In the genomic region with DNA sequence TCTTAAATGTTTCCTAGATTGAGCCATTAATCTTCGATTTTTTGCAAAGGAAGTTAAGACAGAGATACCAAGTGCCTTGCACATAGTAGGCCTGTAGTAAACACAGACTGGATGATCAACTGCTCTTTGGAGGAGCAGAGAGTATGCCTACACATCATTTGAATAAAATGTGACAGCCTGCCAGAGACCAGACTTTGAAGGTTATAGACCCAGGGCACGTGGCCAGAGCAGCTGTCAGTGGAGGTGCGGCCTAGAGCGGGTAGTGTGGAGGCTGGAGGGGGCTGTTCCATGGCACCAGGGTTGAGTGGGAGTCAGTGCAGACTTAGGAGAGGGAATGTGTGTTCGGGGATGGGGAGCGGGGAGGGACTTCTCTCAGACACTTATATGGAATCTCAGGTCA, we compare ENCODE assay signal across 8 cellular contexts.
A peak's percentile ranks its signal among the peaks of the same experiment; 100 is the strongest.
DNase-seq lines count a peak whose midpoint lies in the region; ATAC-seq and TF ChIP-seq lines count a peak whose summit lies in the region.

No MANE protein-coding gene starts in this region.

- H3K27ac ChIP-seq in GM23248 (peak overlapping the region; percentile 97), psoas muscle (peak overlapping the region; percentile 87)

- peak overlapping the region; percentile 70 for H3K4me2 ChIP-seq in GM23248 (ENCODE audit: unreplicated experiment)

- H3K4me3 ChIP-seq in GM23248 (no peak overlapping the region), fibroblast of pulmonary artery (replicated peaks; ENCODE audit: low read depth, low read length) (no peak overlapping the region), psoas muscle (no peak overlapping the region)

- WGBS in GM23248 (ENCODE audit: low coverage in 1 of 2, low lambda C conversion rate in 2 of 2, missing lambda C conversion rate in 2 of 2), 2 experiments: 18 to 20% methylated on average over 6 of the region's 6 CpGs
- 30 to 36% (median 30%) methylated on average over 6 of the region's 6 CpGs for WGBS in psoas muscle, 3 donors

- intact Hi-C loops in psoas muscle (cut with DNase I): no loop called here

- H3K79me2 ChIP-seq in GM23248 (ENCODE audit: insufficient read depth): peaks cover 76% of the 10 kb centered on the region

- H3K9me2 ChIP-seq in GM23248 (ENCODE audit: insufficient read depth): no peaks in the 10 kb centered on the region

- H3K4me1 ChIP-seq in GM23248 (ENCODE audit: insufficient read depth): peaks cover 94% of the 10 kb centered on the region
- H3K4me1 ChIP-seq in psoas muscle: peaks cover 99% of the 10 kb centered on the region

- peaks cover 81% of the 10 kb centered on the region for H3K4me1 Mint-ChIP-seq in stimulated activated naive CD8-positive, alpha-beta T cell treated with anti-CD3 and anti-CD28 coated beads, Interleukin-15, amount 100 ng/mL, for 72 hours

- H3K36me3 ChIP-seq in GM23248 (ENCODE audit: low read depth): no peaks in the 10 kb centered on the region
- H3K36me3 ChIP-seq in psoas muscle (ENCODE audit: insufficient read depth in 1 of 2, low read depth in 1 of 2): no peaks in the 10 kb centered on the region

- TF ChIP-seq CTCF in fibroblast of pulmonary artery (IDR thresholded peaks at IDR 0.05; ENCODE audit: low read length, missing control alignments) (no peak), psoas muscle (IDR thresholded peaks at IDR 0.05) (no peak)

- peaks cover 83% of the 10 kb centered on the region for H3F3A ChIP-seq in GM23248 (ENCODE audit: insufficient read depth)

- DNase-seq in GM23248: peak; percentile 92
- DNase-seq in fibroblast of pulmonary artery (ENCODE audit: low read depth): peak; percentile 91
- peak; percentile 71 for DNase-seq in psoas muscle
- no peak for DNase-seq in stimulated activated naive CD8-positive, alpha-beta T cell treated with anti-CD3 and anti-CD28 coated beads, Interleukin-15, amount 100 ng/mL, for 72 hours
- DNase-seq in GOT3 (lab: John Stamatoyannopoulos, UW): no peak

- H3K4me3 Mint-ChIP-seq in stimulated activated naive CD8-positive, alpha-beta T cell treated with anti-CD3 and anti-CD28 coated beads, Interleukin-15, amount 100 ng/mL, for 72 hours: peak overlapping the region in 1 of 2 donors; percentile 42

- peak overlapping the region in 1 of 2 donors; percentile 77 for H3K27ac Mint-ChIP-seq in stimulated activated naive CD8-positive, alpha-beta T cell treated with anti-CD3 and anti-CD28 coated beads, Interleukin-15, amount 100 ng/mL, for 72 hours

- no peaks in the 10 kb centered on the region for H3K9me3 Mint-ChIP-seq in stimulated activated naive CD8-positive, alpha-beta T cell treated with anti-CD3 and anti-CD28 coated beads, Interleukin-15, amount 100 ng/mL, for 72 hours

- H2AFZ ChIP-seq in GM23248: no peak overlapping the region

- ATAC-seq in SK-N-SH treated with all-trans-retinoic acid at 6 μM for 48 hours (peak; percentile 28), psoas muscle (peak; percentile 41 to 61 (median 50)), GM18519 (IDR thresholded peaks at IDR 0.05; ENCODE audit: low FRiP score, unreplicated experiment) (no peak), GM21825 (IDR thresholded peaks at IDR 0.05; ENCODE audit: unreplicated experiment) (no peak)
- no peak for ATAC-seq in stimulated activated naive CD8-positive, alpha-beta T cell treated with anti-CD3 and anti-CD28 coated beads, Interleukin-15, amount 100 ng/mL, for 72 hours

- H4K20me1 ChIP-seq in GM23248 (ENCODE audit: insufficient read depth): no peaks in the 10 kb centered on the region

- H3K9me3 ChIP-seq in GM23248 (ENCODE audit: low read depth): no peaks in the 10 kb centered on the region
- H3K9me3 ChIP-seq in psoas muscle: no peaks in the 10 kb centered on the region

- H3K27me3 ChIP-seq in GM23248 (replicated peaks; ENCODE audit: insufficient read depth) (no peaks in the 10 kb centered on the region), psoas muscle (ENCODE audit: insufficient read depth in 3 of 3, low read length in 2 of 3) (no peaks in the 10 kb centered on the region)

- peak overlapping the region; percentile 83 for H3K9ac ChIP-seq in GM23248

- no peaks in the 10 kb centered on the region for H3K27me3 Mint-ChIP-seq in stimulated activated naive CD8-positive, alpha-beta T cell treated with anti-CD3 and anti-CD28 coated beads, Interleukin-15, amount 100 ng/mL, for 72 hours

- in situ Hi-C loops in GM23248 (cut with MboI): no loop called here

TF ChIP-seq in SK-N-SH treated with all-trans-retinoic acid at 6 μM for 48 hours, 23 proteins besides CTCF, POLR2A, EP300 and RAD21:
- TF ChIP-seq RARB (CRISPR knock-in tag; IDR thresholded peaks at IDR 0.05) (no peak), ZFP3 (CRISPR knock-in tag; IDR thresholded peaks at IDR 0.05) (peak; percentile 27), CSDC2 (CRISPR knock-in tag; IDR thresholded peaks at IDR 0.05) (0 out of 2 replicates have a peak, but pooled peaks have one; percentile 18)
- TF ChIP-seq, protein P1, sequence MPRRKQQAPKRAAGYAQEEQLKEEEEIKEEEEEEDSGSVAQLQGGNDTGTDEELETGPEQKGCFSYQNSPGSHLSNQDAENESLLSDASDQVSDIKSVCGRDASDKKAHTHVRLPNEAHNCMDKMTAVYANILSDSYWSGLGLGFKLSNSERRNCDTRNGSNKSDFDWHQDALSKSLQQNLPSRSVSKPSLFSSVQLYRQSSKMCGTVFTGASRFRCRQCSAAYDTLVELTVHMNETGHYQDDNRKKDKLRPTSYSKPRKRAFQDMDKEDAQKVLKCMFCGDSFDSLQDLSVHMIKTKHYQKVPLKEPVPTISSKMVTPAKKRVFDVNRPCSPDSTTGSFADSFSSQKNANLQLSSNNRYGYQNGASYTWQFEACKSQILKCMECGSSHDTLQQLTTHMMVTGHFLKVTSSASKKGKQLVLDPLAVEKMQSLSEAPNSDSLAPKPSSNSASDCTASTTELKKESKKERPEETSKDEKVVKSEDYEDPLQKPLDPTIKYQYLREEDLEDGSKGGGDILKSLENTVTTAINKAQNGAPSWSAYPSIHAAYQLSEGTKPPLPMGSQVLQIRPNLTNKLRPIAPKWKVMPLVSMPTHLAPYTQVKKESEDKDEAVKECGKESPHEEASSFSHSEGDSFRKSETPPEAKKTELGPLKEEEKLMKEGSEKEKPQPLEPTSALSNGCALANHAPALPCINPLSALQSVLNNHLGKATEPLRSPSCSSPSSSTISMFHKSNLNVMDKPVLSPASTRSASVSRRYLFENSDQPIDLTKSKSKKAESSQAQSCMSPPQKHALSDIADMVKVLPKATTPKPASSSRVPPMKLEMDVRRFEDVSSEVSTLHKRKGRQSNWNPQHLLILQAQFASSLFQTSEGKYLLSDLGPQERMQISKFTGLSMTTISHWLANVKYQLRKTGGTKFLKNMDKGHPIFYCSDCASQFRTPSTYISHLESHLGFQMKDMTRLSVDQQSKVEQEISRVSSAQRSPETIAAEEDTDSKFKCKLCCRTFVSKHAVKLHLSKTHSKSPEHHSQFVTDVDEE (CRISPR knock-in tag; IDR thresholded peaks at IDR 0.05): no peak

Comparison
In these comparisons a context has a peak if more than half of its experiments do, and no peak if none do; other contexts are left out.
1. DNase-seq: peak in GM23248 (single experiment), fibroblast of pulmonary artery (single experiment) and psoas muscle (2 of 2); none in stimulated activated naive CD8-positive, alpha-beta T cell treated with anti-CD3 and anti-CD28 coated beads, Interleukin-15, amount 100 ng/mL, for 72 hours (0 of 2) and GOT3 (single experiment).
2. ATAC-seq: peak in SK-N-SH treated with all-trans-retinoic acid at 6 μM for 48 hours (single experiment) and psoas muscle (4 of 4); none in GM18519 (single experiment), stimulated activated naive CD8-positive, alpha-beta T cell treated with anti-CD3 and anti-CD28 coated beads, Interleukin-15, amount 100 ng/mL, for 72 hours (single experiment) and GM21825 (single experiment).